ENCODE assay signal across 8 cellular contexts in genomic region chr3:66220602-66221377, GRCh38. TPM values are rescaled to one million over a fixed set of nuclear protein-coding genes. Genes with fewer than 3 reads are reported as not detected.
A peak's percentile ranks its signal among the peaks of the same experiment; 100 is the strongest.
DNase-seq lines count a peak whose midpoint lies in the region; ATAC-seq, FAIRE-seq and TF ChIP-seq lines count a peak whose summit lies in the region.

TSS of gene SLC25A26 (plus strand) at chr3:66221001. CDS start at chr3:66221095, 94 bp downstream.

- POLR2A ChIA-PET in T-cell (lab: Charles Lee) = interaction anchor here (0.5 to 1.5 kb wide), 3 partner anchors 18 to 777 kb away, joined by 6 to 8 read pairs (median 7); partner anchors contain the start of gene KBTBD8 (in 1 of the 2)

- no peaks in the 10 kb centered on the region for H3K27me3 Mint-ChIP-seq in T-cell
- H3K27me3 Mint-ChIP-seq in type B pancreatic cell = no peaks in the 10 kb centered on the region

- 0% methylated on average over 56 of the region's 56 CpGs for WGBS in adipose tissue, 3 donors

- intact Hi-C loops in cardiac septum (cut with DNase I) = no loop called here

- CTCF ChIA-PET in T-cell (lab: Charles Lee) = interaction anchor here in 1 of 2 donors (1.0 to 1.5 kb wide), 2 partner anchors 15 to 33 kb away, joined by 5 to 7 read pairs; no protein-coding TSS in a partner anchor

- TF ChIP-seq POLR2A in GM12891 (IDR thresholded peaks at IDR 0.05; ENCODE audit: low read depth, low read length) = peak; percentile 94

- H3K4me1 Mint-ChIP-seq in T-cell (peaks cover 39 to 46% (median 44%) of the 10 kb centered on the region in 3 donors), type B pancreatic cell (ENCODE audit: unreplicated experiment) (peaks cover 10% of the 10 kb centered on the region)

- H3K27ac ChIP-seq in adipose tissue (ENCODE audit: low read depth, low read length) = no peak within 1 kb of the TSS

- H3K9me3 Mint-ChIP-seq in T-cell (no peaks in the 10 kb centered on the region), type B pancreatic cell (no peaks in the 10 kb centered on the region)

- ATAC-seq in HG02840 (IDR thresholded peaks at IDR 0.05; ENCODE audit: low FRiP score, unreplicated experiment) = peak; percentile 100
- peak; percentile 97 to 99 (median 98) for ATAC-seq in T-cell (replicated peaks in 1 of 4)

- peaks cover 23% of the 10 kb centered on the region for H3K36me3 Mint-ChIP-seq in T-cell
- peaks cover 11% of the 10 kb centered on the region for H3K36me3 Mint-ChIP-seq in type B pancreatic cell

- H3K4me3 Mint-ChIP-seq in T-cell = peak within 1 kb of the TSS; percentile 74 to 92 (median 91)
- H3K4me3 Mint-ChIP-seq in type B pancreatic cell = peak within 1 kb of the TSS; percentile 99

- no peak for TF ChIP-seq CTCF in type B pancreatic cell (conservative IDR thresholded peaks at IDR 0.05)

- DNase-seq in GM12891 (ENCODE audit: insufficient read length, low spot score) (peak; percentile 90), NCI-H1436 treated with DMSO at 0.1 percent for 48 hours (lab: John Stamatoyannopoulos, UW) (peak; percentile 45), T-cell (peak; percentile 92 to 99 (median 98)), cardiac septum (ENCODE audit: low spot score) (peak; percentile 97), pons (ENCODE audit: low spot score) (peak; percentile 94), type B pancreatic cell (ENCODE audit: extremely low spot score, unreplicated experiment) (peak; percentile 97)

- H3K27ac Mint-ChIP-seq in T-cell (peak within 1 kb of the TSS; percentile 91 to 95), type B pancreatic cell (peak within 1 kb of the TSS; percentile 97)

- peak; percentile 97 for FAIRE-seq in GM12891 (lab: Jason Lieb, UNC)

TF ChIP-seq in GM12891, 5 proteins besides CTCF, POLR2A, EP300 and RAD21:
- peak; percentile 90 for TF ChIP-seq TAF1 (IDR thresholded peaks at IDR 0.05; ENCODE audit: low read depth, low read length)
- no peak for TF ChIP-seq SPI1 (IDR thresholded peaks at IDR 0.05; ENCODE audit: low read depth, low read length)
- TF ChIP-seq POU2F2 (IDR thresholded peaks at IDR 0.05; ENCODE audit: low read depth, low read length) = peak; percentile 65; the same call in 1 of the 2 replicates
- no peak for TF ChIP-seq PAX5 (IDR thresholded peaks at IDR 0.05; ENCODE audit: insufficient read depth, low read length, severe bottlenecking)
- TF ChIP-seq POLR2AphosphoS5 (IDR thresholded peaks at IDR 0.05; ENCODE audit: low read depth, low read length) = peak; percentile 83

RNA-seq across cellular contexts. Expression of gene SLC25A26, which starts in this region (rescaled TPM):
- polyA plus RNA-seq in GM12891 (2012; ENCODE audit: low read depth, missing spikeins) = 23.3 TPM
- total RNA-seq in T-cell (10 to 100 TPM; 16.6 to 26.9 (median 23.5) TPM), cardiac septum (18.6 TPM), type B pancreatic cell (ENCODE audit: low replicate concordance) (12.4 and 13.4 TPM in 2 replicates)
- 10 to 100 TPM; 12.6 to 21.6 (median 13.8) TPM for polyA plus RNA-seq in adipose tissue

Comparison
In these comparisons a context has a peak if more than half of its experiments do, and no peak if none do; other contexts are left out.
1. DNase-seq: peak in every context shown above with its lines; median percentile 98 in T-cell; 97 in cardiac septum; 97 in type B pancreatic cell; 94 in pons; 90 in GM12891; 45 in NCI-H1436 treated with DMSO at 0.1 percent for 48 hours.